Comparison of ENCODE assay signal across 1 cellular context in the genomic region with DNA sequence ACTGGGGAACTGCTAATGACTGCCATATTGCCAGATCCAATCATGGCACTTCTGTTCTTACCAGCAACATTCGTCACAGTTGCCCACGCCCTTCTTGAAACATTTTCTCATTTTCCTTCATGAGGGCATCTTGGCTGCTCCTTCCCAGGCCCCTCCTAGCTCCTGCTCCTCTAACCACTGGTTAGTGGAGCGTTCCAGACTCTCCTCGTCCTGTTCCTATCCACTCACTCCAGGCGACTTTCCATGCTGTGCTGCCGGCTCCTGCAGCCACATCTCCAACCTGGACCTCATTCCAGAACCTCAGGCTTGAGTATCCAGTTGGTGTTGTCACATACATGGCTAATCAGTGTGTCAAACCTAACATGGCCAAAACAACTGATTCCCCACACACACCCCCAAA.
TF ChIP-seq lines count a peak whose summit lies in the region.

No MANE protein-coding gene starts in this region.

TF ChIP-seq in H1, 55 proteins besides CTCF, POLR2A, EP300 and RAD21:
- no peak for TF ChIP-seq SP1 (IDR thresholded peaks at IDR 0.05; ENCODE audit: low read depth, low read length)
- TF ChIP-seq BCL11A (IDR thresholded peaks at IDR 0.05; ENCODE audit: low read depth in 2 of 2, low read length in 2 of 2) = no peak
- no peak for TF ChIP-seq POU5F1 (IDR thresholded peaks at IDR 0.05; ENCODE audit: low read depth, low read length)
- no peak for TF ChIP-seq KDM4A (IDR thresholded peaks at IDR 0.05; ENCODE audit: low read depth, low read length, severe bottlenecking)
- TF ChIP-seq SIRT6 (IDR thresholded peaks at IDR 0.05; ENCODE audit: low read length) = no peak
- no peak for TF ChIP-seq EZH2 (IDR thresholded peaks at IDR 0.05; ENCODE audit: low read depth, low read length, severe bottlenecking)
- TF ChIP-seq TAF7 (optimal IDR thresholded peaks at IDR 0.05; ENCODE audit: borderline replicate concordance, low read depth, low read length) = no peak
- no peak for TF ChIP-seq KDM1A (IDR thresholded peaks at IDR 0.05; ENCODE audit: borderline replicate concordance, low read length)
- TF ChIP-seq CREB1 (IDR thresholded peaks at IDR 0.05) = no peak
- TF ChIP-seq TAF1 (IDR thresholded peaks at IDR 0.05; ENCODE audit: low read depth, low read length) = no peak
- TF ChIP-seq NRF1 (IDR thresholded peaks at IDR 0.05; ENCODE audit: low read depth, low read length) = no peak
- TF ChIP-seq, protein P1, sequence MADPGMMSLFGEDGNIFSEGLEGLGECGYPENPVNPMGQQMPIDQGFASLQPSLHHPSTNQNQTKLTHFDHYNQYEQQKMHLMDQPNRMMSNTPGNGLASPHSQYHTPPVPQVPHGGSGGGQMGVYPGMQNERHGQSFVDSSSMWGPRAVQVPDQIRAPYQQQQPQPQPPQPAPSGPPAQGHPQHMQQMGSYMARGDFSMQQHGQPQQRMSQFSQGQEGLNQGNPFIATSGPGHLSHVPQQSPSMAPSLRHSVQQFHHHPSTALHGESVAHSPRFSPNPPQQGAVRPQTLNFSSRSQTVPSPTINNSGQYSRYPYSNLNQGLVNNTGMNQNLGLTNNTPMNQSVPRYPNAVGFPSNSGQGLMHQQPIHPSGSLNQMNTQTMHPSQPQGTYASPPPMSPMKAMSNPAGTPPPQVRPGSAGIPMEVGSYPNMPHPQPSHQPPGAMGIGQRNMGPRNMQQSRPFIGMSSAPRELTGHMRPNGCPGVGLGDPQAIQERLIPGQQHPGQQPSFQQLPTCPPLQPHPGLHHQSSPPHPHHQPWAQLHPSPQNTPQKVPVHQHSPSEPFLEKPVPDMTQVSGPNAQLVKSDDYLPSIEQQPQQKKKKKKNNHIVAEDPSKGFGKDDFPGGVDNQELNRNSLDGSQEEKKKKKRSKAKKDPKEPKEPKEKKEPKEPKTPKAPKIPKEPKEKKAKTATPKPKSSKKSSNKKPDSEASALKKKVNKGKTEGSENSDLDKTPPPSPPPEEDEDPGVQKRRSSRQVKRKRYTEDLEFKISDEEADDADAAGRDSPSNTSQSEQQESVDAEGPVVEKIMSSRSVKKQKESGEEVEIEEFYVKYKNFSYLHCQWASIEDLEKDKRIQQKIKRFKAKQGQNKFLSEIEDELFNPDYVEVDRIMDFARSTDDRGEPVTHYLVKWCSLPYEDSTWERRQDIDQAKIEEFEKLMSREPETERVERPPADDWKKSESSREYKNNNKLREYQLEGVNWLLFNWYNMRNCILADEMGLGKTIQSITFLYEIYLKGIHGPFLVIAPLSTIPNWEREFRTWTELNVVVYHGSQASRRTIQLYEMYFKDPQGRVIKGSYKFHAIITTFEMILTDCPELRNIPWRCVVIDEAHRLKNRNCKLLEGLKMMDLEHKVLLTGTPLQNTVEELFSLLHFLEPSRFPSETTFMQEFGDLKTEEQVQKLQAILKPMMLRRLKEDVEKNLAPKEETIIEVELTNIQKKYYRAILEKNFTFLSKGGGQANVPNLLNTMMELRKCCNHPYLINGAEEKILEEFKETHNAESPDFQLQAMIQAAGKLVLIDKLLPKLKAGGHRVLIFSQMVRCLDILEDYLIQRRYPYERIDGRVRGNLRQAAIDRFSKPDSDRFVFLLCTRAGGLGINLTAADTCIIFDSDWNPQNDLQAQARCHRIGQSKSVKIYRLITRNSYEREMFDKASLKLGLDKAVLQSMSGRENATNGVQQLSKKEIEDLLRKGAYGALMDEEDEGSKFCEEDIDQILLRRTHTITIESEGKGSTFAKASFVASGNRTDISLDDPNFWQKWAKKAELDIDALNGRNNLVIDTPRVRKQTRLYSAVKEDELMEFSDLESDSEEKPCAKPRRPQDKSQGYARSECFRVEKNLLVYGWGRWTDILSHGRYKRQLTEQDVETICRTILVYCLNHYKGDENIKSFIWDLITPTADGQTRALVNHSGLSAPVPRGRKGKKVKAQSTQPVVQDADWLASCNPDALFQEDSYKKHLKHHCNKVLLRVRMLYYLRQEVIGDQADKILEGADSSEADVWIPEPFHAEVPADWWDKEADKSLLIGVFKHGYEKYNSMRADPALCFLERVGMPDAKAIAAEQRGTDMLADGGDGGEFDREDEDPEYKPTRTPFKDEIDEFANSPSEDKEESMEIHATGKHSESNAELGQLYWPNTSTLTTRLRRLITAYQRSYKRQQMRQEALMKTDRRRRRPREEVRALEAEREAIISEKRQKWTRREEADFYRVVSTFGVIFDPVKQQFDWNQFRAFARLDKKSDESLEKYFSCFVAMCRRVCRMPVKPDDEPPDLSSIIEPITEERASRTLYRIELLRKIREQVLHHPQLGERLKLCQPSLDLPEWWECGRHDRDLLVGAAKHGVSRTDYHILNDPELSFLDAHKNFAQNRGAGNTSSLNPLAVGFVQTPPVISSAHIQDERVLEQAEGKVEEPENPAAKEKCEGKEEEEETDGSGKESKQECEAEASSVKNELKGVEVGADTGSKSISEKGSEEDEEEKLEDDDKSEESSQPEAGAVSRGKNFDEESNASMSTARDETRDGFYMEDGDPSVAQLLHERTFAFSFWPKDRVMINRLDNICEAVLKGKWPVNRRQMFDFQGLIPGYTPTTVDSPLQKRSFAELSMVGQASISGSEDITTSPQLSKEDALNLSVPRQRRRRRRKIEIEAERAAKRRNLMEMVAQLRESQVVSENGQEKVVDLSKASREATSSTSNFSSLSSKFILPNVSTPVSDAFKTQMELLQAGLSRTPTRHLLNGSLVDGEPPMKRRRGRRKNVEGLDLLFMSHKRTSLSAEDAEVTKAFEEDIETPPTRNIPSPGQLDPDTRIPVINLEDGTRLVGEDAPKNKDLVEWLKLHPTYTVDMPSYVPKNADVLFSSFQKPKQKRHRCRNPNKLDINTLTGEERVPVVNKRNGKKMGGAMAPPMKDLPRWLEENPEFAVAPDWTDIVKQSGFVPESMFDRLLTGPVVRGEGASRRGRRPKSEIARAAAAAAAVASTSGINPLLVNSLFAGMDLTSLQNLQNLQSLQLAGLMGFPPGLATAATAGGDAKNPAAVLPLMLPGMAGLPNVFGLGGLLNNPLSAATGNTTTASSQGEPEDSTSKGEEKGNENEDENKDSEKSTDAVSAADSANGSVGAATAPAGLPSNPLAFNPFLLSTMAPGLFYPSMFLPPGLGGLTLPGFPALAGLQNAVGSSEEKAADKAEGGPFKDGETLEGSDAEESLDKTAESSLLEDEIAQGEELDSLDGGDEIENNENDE (IDR thresholded peaks at IDR 0.05; ENCODE audit: insufficient replicate concordance, low read length) = no peak
- TF ChIP-seq ZNF274 (IDR thresholded peaks at IDR 0.05; ENCODE audit: borderline replicate concordance, extremely low read depth, low read length) = no peak
TF ChIP-seq in H1: peak in this region for 0.
